Comparison of ENCODE assay signal across 31 cellular contexts in genomic region chr7:142916508-142916907, GRCh38. TPM values are rescaled to one million over a fixed set of nuclear protein-coding genes. Genes with fewer than 3 reads are reported as not detected.
"Had no signal": no experiment of that assay in that cellular context is flagged by ENCODE, and none has a peak within 500 bp of the region (broad histone marks: within the 10 kb centered on the region; RNA-seq: fewer than 3 reads in every experiment).

No MANE protein-coding gene starts in this region.

- H3K4me1 ChIP-seq: psoas muscle, spleen, testis, transverse colon had no signal

- H3K4me3 ChIP-seq: coronary artery, heart left ventricle, psoas muscle, spleen, testis, transverse colon had no signal

- DNase-seq: effector CD4-positive, alpha-beta T cell; heart left ventricle; hippocampal formation; left cardiac atrium; mesendoderm; naive B cell; nephron progenitor cell; psoas muscle; spleen; stimulated activated CD4-positive, alpha-beta T cell treated with anti-CD3 and anti-CD28 coated beads, Interleukin-15, amount 100 ng/mL, for 24 hours; stimulated activated CD4-positive, alpha-beta T cell treated with anti-CD3 and anti-CD28 coated beads, Interleukin-1b, Interleukin-23, amount 100 ng/mL, for 48 hours; stimulated activated CD4-positive, alpha-beta T cell treated with anti-CD3 and anti-CD28 coated beads, Interleukin-4, amount 100 ng/mL, for 24 hours; stimulated activated naive B cell treated with anti-CD40 and anti-IgM and Interleukin-4, amounts not matched to agents 10 μg/mL and 1 μg/mL and 100 μg/mL, for 72 hours; stimulated activated naive CD8-positive, alpha-beta T cell treated with anti-CD3 and anti-CD28 coated beads, Interleukin-15, amount 100 ng/mL, for 72 hours; testis; transverse colon had no signal

- H3K9me3 Mint-ChIP-seq: naive B cell; nephron progenitor cell; stimulated activated naive B cell treated with anti-CD40 and anti-IgM and Interleukin-4, amounts not matched to agents 10 μg/mL and 1 μg/mL and 100 μg/mL, for 72 hours; stimulated activated naive CD8-positive, alpha-beta T cell treated with anti-CD3 and anti-CD28 coated beads, Interleukin-15, amount 100 ng/mL, for 72 hours had no signal

- FAIRE-seq: frontal cortex had no signal

- H3K4me3 Mint-ChIP-seq: naive B cell; nephron progenitor cell; stimulated activated naive B cell treated with anti-CD40 and anti-IgM and Interleukin-4, amounts not matched to agents 10 μg/mL and 1 μg/mL and 100 μg/mL, for 72 hours; stimulated activated naive CD8-positive, alpha-beta T cell treated with anti-CD3 and anti-CD28 coated beads, Interleukin-15, amount 100 ng/mL, for 72 hours had no signal

- H3K27ac Mint-ChIP-seq: nephron progenitor cell; stimulated activated naive B cell treated with anti-CD40 and anti-IgM and Interleukin-4, amounts not matched to agents 10 μg/mL and 1 μg/mL and 100 μg/mL, for 72 hours had no signal

- H3K9me3 ChIP-seq: heart left ventricle, neutrophil, psoas muscle, spleen, testis, transverse colon had no signal

- H3K27me3 ChIP-seq: testis had no signal

- H3K4me1 Mint-ChIP-seq: naive B cell; stimulated activated naive CD8-positive, alpha-beta T cell treated with anti-CD3 and anti-CD28 coated beads, Interleukin-15, amount 100 ng/mL, for 72 hours had no signal

- H3K27ac ChIP-seq: coronary artery, heart left ventricle, neutrophil, psoas muscle, spleen, testis, transverse colon had no signal

- H3K36me3 ChIP-seq: heart left ventricle, neutrophil, spleen, transverse colon had no signal

- H3K36me3 Mint-ChIP-seq: naive B cell; stimulated activated naive B cell treated with anti-CD40 and anti-IgM and Interleukin-4, amounts not matched to agents 10 μg/mL and 1 μg/mL and 100 μg/mL, for 72 hours had no signal

- ATAC-seq: esophagus mucosa; heart left ventricle; left cardiac atrium; psoas muscle; sciatic nerve; stimulated activated naive B cell treated with anti-CD40 and anti-IgM and Interleukin-4, amounts not matched to agents 10 μg/mL and 1 μg/mL and 100 μg/mL, for 72 hours; stimulated activated naive CD8-positive, alpha-beta T cell treated with anti-CD3 and anti-CD28 coated beads, Interleukin-15, amount 100 ng/mL, for 72 hours had no signal

RNA-seq across cellular contexts. Expression of gene TRPV5, which starts 17.0 kb away (rescaled TPM):
- total RNA-seq: chondrocyte, dermis microvascular lymphatic vessel endothelial cell, esophagus mucosa, fibroblast of lung, frontal cortex, glomerular endothelial cell, heart left ventricle, left cardiac atrium, lung microvascular endothelial cell, osteoblast, skeletal muscle tissue, subcutaneous adipose tissue, transverse colon, ureter had no signal
- polyA plus RNA-seq: fibroblast of lung, heart left ventricle, liver, psoas muscle had no signal

RNA-seq across cellular contexts. Expression of gene LLCFC1, which starts 22.8 kb away (rescaled TPM):
- total RNA-seq: chondrocyte, dermis microvascular lymphatic vessel endothelial cell, esophagus mucosa, fibroblast of lung, frontal cortex, glomerular endothelial cell, heart left ventricle, left cardiac atrium, liver, lung microvascular endothelial cell, osteoblast, psoas muscle, sciatic nerve, skeletal muscle tissue, spleen, subcutaneous adipose tissue, transverse colon, ureter had no signal
- polyA plus RNA-seq: fibroblast of lung, heart left ventricle, liver, psoas muscle had no signal

RNA-seq across cellular contexts. Expression of gene TRPV6, which starts 31.0 kb away (rescaled TPM):
- total RNA-seq: chondrocyte, dermis microvascular lymphatic vessel endothelial cell, fibroblast of lung, glomerular endothelial cell, lung microvascular endothelial cell, osteoblast, psoas muscle, skeletal muscle tissue had no signal
- polyA plus RNA-seq: fibroblast of lung, heart left ventricle had no signal

RNA-seq across cellular contexts. Expression of gene KEL, which starts 45.7 kb away (rescaled TPM):
- total RNA-seq: fibroblast of lung, lung microvascular endothelial cell, osteoblast had no signal
